16 cellular contexts compared by ENCODE assay signal in the genomic region with DNA sequence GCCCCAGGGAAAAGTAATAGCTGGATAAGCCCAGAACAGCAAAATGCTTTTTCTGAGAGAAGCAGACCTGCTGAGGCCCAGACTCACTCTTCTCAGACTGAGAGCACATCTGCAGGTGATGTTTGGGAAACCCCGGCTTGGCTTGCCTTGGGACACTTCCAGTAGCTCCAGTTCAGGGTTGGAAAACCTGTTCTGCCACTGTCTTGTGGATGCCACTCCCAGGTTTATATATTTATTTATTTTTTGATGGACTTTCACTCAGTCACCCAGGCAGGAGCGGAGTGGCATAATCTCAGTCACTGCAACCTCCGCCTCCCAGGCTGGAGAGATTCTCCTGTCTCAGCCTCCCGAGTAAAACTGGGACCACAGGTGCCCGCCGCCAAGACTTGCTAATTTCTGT. TPM values are rescaled to one million over a fixed set of nuclear protein-coding genes. Genes with fewer than 3 reads are reported as not detected.
DNase-seq lines count a peak whose midpoint lies in the region; ATAC-seq lines count a peak whose summit lies in the region.
"Had no signal": no experiment of that assay in that cellular context is flagged by ENCODE, and none has a peak within 500 bp of the region (broad histone marks: within the 10 kb centered on the region; RNA-seq: fewer than 3 reads in every experiment).

No MANE protein-coding gene starts in this region.

- DNase-seq in HPDE6-E6E7 (ENCODE audit: extremely low spot score) (peak; percentile 61), NCI-H526 treated with DMSO at 0.1 percent for 48 hours (lab: John Stamatoyannopoulos, UW) (peak; percentile 62), AG20443 (ENCODE audit: low spot score) (no peak), NCI-H2227 treated with DMSO at 0.1 percent for 48 hours (lab: John Stamatoyannopoulos, UW) (no peak)
- DNase-seq: activated CD8-positive, alpha-beta T cell treated with anti-CD3 and anti-CD28 coated beads for 36 hours; activated T-cell treated with anti-CD3 and anti-CD28 coated beads, Interleukin-2, amount 50 U/mL, for 72 hours; DMS 273 treated with DMSO at 0.1 percent for 48 hours; effector CD4-positive, alpha-beta T cell; hypothalamus; NCI-H1048; stimulated activated CD4-positive, alpha-beta T cell treated with anti-CD3 and anti-CD28 coated beads, Interleukin-4, amount 100 ng/mL, for 4 hours had no signal

- no peaks in the 10 kb centered on the region for H3K9me3 ChIP-seq in esophagus (ENCODE audit: control insufficient read depth in 2 of 2, insufficient read depth in 1 of 2, low read depth in 1 of 2, low read length in 1 of 2)

- H3K36me3 ChIP-seq in esophagus (ENCODE audit: control insufficient read depth in 2 of 2, insufficient read depth in 2 of 2, low read length in 1 of 2): no peaks in the 10 kb centered on the region
- H3K36me3 ChIP-seq: cardiac muscle cell had no signal

- no peak overlapping the region for H3K4me3 ChIP-seq in esophagus (ENCODE audit: low read depth in 1 of 2, low read length in 2 of 2)
- no peak overlapping the region for H3K4me3 ChIP-seq in skin epidermis
- H3K4me3 ChIP-seq: cardiac muscle cell had no signal

- H3K27ac ChIP-seq in esophagus (ENCODE audit: low read depth in 2 of 2, low read length in 1 of 2) (peak overlapping the region; percentile 74 to 84), skin epidermis (peak overlapping the region in 15 of 21 experiments; percentile 10 to 73 (median 48))
- H3K27ac ChIP-seq: cardiac muscle cell had no signal

- WGBS in esophagus, 2 donors: 59 to 63% methylated on average over 6 of the region's 6 CpGs

- no peaks in the 10 kb centered on the region for H3K27me3 ChIP-seq in esophagus (ENCODE audit: control insufficient read depth in 1 of 2, insufficient read depth in 2 of 2, low read length in 2 of 2)
- H3K27me3 ChIP-seq: cardiac muscle cell had no signal

- no peak for ATAC-seq in GM18517 (IDR thresholded peaks at IDR 0.05; ENCODE audit: unreplicated experiment)
- ATAC-seq in GM21619 (IDR thresholded peaks at IDR 0.05; ENCODE audit: unreplicated experiment): no peak
- ATAC-seq: activated CD8-positive, alpha-beta T cell treated with anti-CD3 and anti-CD28 coated beads for 36 hours; activated T-cell treated with anti-CD3 and anti-CD28 coated beads, Interleukin-2, amount 50 U/mL, for 72 hours had no signal

- peaks cover 0 to under 1% of the 10 kb centered on the region in 2 donors for H3K4me1 ChIP-seq in esophagus (ENCODE audit: control insufficient read depth in 2 of 2, insufficient read depth in 2 of 2, low read length in 1 of 2)

RNA-seq across cellular contexts. Expression of gene SMARCA4, which starts 8.0 kb away (rescaled TPM):
- 100 to 1,000 TPM in 1 of 2 donors, 10 to 100 TPM in 1; 66.8 to 113 TPM for polyA plus RNA-seq in esophagus

RNA-seq across cellular contexts. Expression of gene TIMM29, which starts 24.2 kb away (rescaled TPM):
- polyA plus RNA-seq in esophagus: 10 to 100 TPM; 14.1 to 16.7 TPM

RNA-seq across cellular contexts. Expression of gene YIPF2, which starts 24.4 kb away (rescaled TPM):
- 10 to 100 TPM; 37.3 to 47.7 TPM for polyA plus RNA-seq in esophagus

Comparison
In these comparisons a context has a peak if more than half of its experiments do, and no peak if none do; other contexts are left out.
1. DNase-seq: peak in HPDE6-E6E7 (single experiment) and NCI-H526 treated with DMSO at 0.1 percent for 48 hours (single experiment); none in AG20443 (single experiment) and NCI-H2227 treated with DMSO at 0.1 percent for 48 hours (single experiment).